In genomic region chr15:101424984-101425383, GRCh38 we compare ENCODE assay signal across 23 cellular contexts.
"Had no signal": no experiment of that assay in that cellular context is flagged by ENCODE, and none has a peak within 500 bp of the region (broad histone marks: within the 10 kb centered on the region; RNA-seq: fewer than 3 reads in every experiment).

No MANE protein-coding gene starts in this region.

- H3K4me1 Mint-ChIP-seq: naive B cell; stimulated activated effector memory CD8-positive, alpha-beta T cell treated with anti-CD3 and anti-CD28 coated beads, Interleukin-12 subunit alpha, Interleukin-12 subunit beta, amount 100 ng/mL, for 72 hours had no signal

- H3K9me3 ChIP-seq: gastrocnemius medialis, heart right ventricle, neutrophil, tibial artery, upper lobe of left lung, vagina had no signal

- H3K9me3 Mint-ChIP-seq: dendritic cell treated with granulocyte-macrophage colony-stimulating factor and Interleukin-4, amounts not matched to agents 40 ng/mL and 50 ng/mL, for 4 days; effector memory CD8-positive, alpha-beta T cell; stimulated activated effector memory CD8-positive, alpha-beta T cell treated with anti-CD3 and anti-CD28 coated beads, Interleukin-12 subunit alpha, Interleukin-12 subunit beta, amount 100 ng/mL, for 72 hours had no signal

- H3K36me3 Mint-ChIP-seq: stimulated activated effector memory CD8-positive, alpha-beta T cell treated with anti-CD3 and anti-CD28 coated beads, Interleukin-12 subunit alpha, Interleukin-12 subunit beta, amount 100 ng/mL, for 72 hours had no signal

- H3K4me3 Mint-ChIP-seq: dendritic cell treated with granulocyte-macrophage colony-stimulating factor and Interleukin-4, amounts not matched to agents 40 ng/mL and 50 ng/mL, for 4 days; effector memory CD8-positive, alpha-beta T cell; naive B cell; nephron progenitor cell; stimulated activated effector memory CD8-positive, alpha-beta T cell treated with anti-CD3 and anti-CD28 coated beads, Interleukin-12 subunit alpha, Interleukin-12 subunit beta, amount 100 ng/mL, for 72 hours had no signal

- H3K27ac Mint-ChIP-seq: dendritic cell treated with granulocyte-macrophage colony-stimulating factor and Interleukin-4, amounts not matched to agents 40 ng/mL and 50 ng/mL, for 4 days; effector memory CD8-positive, alpha-beta T cell; nephron progenitor cell; stimulated activated effector memory CD8-positive, alpha-beta T cell treated with anti-CD3 and anti-CD28 coated beads, Interleukin-12 subunit alpha, Interleukin-12 subunit beta, amount 100 ng/mL, for 72 hours had no signal

- H3K4me3 ChIP-seq: esophagus muscularis mucosa, gastrocnemius medialis, heart right ventricle, lung, tibial artery, upper lobe of left lung, vagina had no signal

- H3K36me3 ChIP-seq: neutrophil, tibial artery, upper lobe of left lung, vagina had no signal

- H3K4me1 ChIP-seq: esophagus muscularis mucosa, gastrocnemius medialis, heart right ventricle, tibial artery, upper lobe of left lung, vagina had no signal

- H3K27me3 ChIP-seq: gastrocnemius medialis, heart right ventricle, upper lobe of left lung, vagina had no signal

- H3K27ac ChIP-seq: epithelial cell of prostate, esophagus muscularis mucosa, gastrocnemius medialis, heart right ventricle, neutrophil, tibial artery, upper lobe of left lung, vagina had no signal

- DNase-seq: effector memory CD8-positive, alpha-beta T cell; gastrocnemius medialis; heart right ventricle; hypothalamus; left ventricle myocardium superior; mesendoderm; naive B cell; nephron progenitor cell; posterior cingulate gyrus; right cardiac atrium; small intestine; stimulated activated CD4-positive, alpha-beta T cell treated with anti-CD3 and anti-CD28 coated beads, Interleukin-4, amount 100 ng/mL, for 1 hour; stimulated activated CD8-positive, alpha-beta memory T cell treated with anti-CD3 and anti-CD28 coated beads, Interleukin-4, amount 100 ng/mL, for 48 hours; stimulated activated naive CD8-positive, alpha-beta T cell treated with anti-CD3 and anti-CD28 coated beads, Interleukin-15, Interleukin-2, amounts not matched to agents 100 U/mL and 50 U/mL, for 24 hours; tibial artery; upper lobe of left lung had no signal
